In the genomic region with DNA sequence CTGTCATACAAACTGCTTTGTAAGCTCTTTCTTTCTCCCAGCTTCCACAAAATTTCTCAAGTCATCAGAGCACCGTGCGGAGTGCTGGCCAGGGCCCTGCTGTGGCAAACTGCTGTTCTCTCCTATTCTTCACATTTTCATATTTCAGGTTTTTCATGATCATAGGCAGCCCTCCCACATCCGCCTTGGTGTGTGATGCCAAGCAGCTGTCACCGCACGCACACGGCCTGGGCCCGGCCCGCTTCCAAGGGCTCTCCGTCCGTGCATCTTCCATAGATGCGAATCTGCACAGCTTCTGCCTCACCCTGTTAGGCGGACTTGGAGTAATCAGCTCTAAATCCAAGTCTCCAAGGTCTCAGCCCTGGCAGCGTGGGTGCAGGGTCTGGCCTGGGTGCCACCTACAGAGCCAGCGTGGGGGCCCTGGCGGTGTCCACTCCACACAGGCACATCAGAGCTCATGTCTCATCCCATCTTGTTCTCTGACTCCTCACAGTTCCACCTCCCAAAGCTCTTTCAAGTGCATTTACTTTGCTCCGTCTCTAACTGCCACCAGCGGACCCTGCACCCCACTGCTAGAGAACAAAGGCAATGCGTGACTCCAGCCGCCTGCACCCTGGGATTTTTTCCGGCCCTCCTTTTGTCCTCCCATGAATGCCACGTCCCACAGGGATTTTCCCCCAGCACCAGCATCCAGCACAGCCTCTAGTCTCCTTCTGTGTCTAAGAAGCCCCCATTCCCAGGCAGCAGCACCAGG, we compare ENCODE assay signal across 13 cellular contexts. TPM values are rescaled to one million over a fixed set of nuclear protein-coding genes. Genes with fewer than 3 reads are reported as not detected.
A peak's percentile ranks its signal among the peaks of the same experiment; 100 is the strongest.
DNase-seq lines count a peak whose midpoint lies in the region; ATAC-seq, FAIRE-seq and TF ChIP-seq lines count a peak whose summit lies in the region.
"Had no signal": no experiment of that assay in that cellular context is flagged by ENCODE, and none has a peak within 500 bp of the region (broad histone marks: within the 10 kb centered on the region; RNA-seq: fewer than 3 reads in every experiment).

No MANE protein-coding gene starts in this region.

- 63 to 65% methylated on average over 10 to 21 of the region's 21 CpGs for WGBS in endodermal cell (ENCODE audit: insufficient coverage in 1 of 2, insufficient read length in 1 of 2), 2 experiments
- WGBS in neuronal stem cell (ENCODE audit: extremely low coverage in 2 of 2, insufficient read length in 2 of 2, insufficient replicate concordance in 1 of 2), 2 donors = no CpG with 5 or more reads among the region's 21 CpGs

- H3K4me1 ChIP-seq in endodermal cell (ENCODE audit: control insufficient read depth, insufficient read depth, low read length) (no peaks in the 10 kb centered on the region), neuronal stem cell (ENCODE audit: control insufficient read depth in 2 of 2, insufficient read depth in 1 of 2, low read depth in 1 of 2, low read length in 2 of 2) (peaks cover 19 to 22% of the 10 kb centered on the region in 2 donors)

- H3K18ac ChIP-seq in neuronal stem cell (ENCODE audit: low read length) = peak overlapping the region; percentile 72

- peak overlapping the region; percentile 81 for H3K27ac ChIP-seq in endodermal cell (ENCODE audit: low read depth, low read length)
- no peak overlapping the region for H3K27ac ChIP-seq in neuronal stem cell (replicated peaks; ENCODE audit: low read length)
- H3K27ac ChIP-seq: C4-2B, hepatocyte had no signal

- H4K8ac ChIP-seq in neuronal stem cell (ENCODE audit: low read depth, low read length) = no peak overlapping the region

- H3K9me3 ChIP-seq in endodermal cell (ENCODE audit: control insufficient read depth, low read length) (no peaks in the 10 kb centered on the region), neuronal stem cell (replicated peaks in 1 of 2; ENCODE audit: control insufficient read depth in 2 of 2, insufficient read depth in 1 of 2, low read depth in 1 of 2, low read length in 2 of 2) (no peaks in the 10 kb centered on the region)

- no peak overlapping the region for H3K4me3 ChIP-seq in endodermal cell (ENCODE audit: low read length)
- no peak overlapping the region for H3K4me3 ChIP-seq in neuronal stem cell (ENCODE audit: low read length in 2 of 2)
- H3K4me3 ChIP-seq: hepatocyte had no signal

- H3K36me3 Mint-ChIP-seq in endodermal cell (ENCODE audit: low read depth) = peaks cover 3% of the 10 kb centered on the region

- no peak overlapping the region for H2BK12ac ChIP-seq in neuronal stem cell (ENCODE audit: low read length)

- no peak overlapping the region for H2BK120ac ChIP-seq in neuronal stem cell (ENCODE audit: low read depth, low read length)

- no peaks in the 10 kb centered on the region for H3K9me3 Mint-ChIP-seq in endodermal cell
- H3K9me3 Mint-ChIP-seq: activated CD4-positive, alpha-beta memory T cell treated with anti-CD3 and anti-CD28 coated beads, Interleukin-2, amount 10 ng/mL, durations not matched to agents 7 days and 5 days had no signal

- H4K91ac ChIP-seq in neuronal stem cell (ENCODE audit: low read depth, low read length, poor library complexity) = no peak overlapping the region

- peak overlapping the region; percentile 72 for H2AK5ac ChIP-seq in neuronal stem cell (ENCODE audit: low read depth, low read length)

- H3K4me2 ChIP-seq in neuronal stem cell (ENCODE audit: insufficient read depth, low read length, poor library complexity, severe bottlenecking) = peak overlapping the region; percentile 14
- H3K4me2 ChIP-seq: hepatocyte had no signal

- TF ChIP-seq CTCF in endodermal cell (conservative IDR thresholded peaks at IDR 0.05) = no peak

- H3K27me3 Mint-ChIP-seq in endodermal cell (ENCODE audit: insufficient read depth) = no peaks in the 10 kb centered on the region
- H3K27me3 Mint-ChIP-seq: activated CD4-positive, alpha-beta memory T cell treated with anti-CD3 and anti-CD28 coated beads, Interleukin-2, amount 10 ng/mL, durations not matched to agents 7 days and 5 days had no signal

- no peaks in the 10 kb centered on the region for H3K27me3 ChIP-seq in endodermal cell (ENCODE audit: control insufficient read depth, insufficient read depth, low read length, poor library complexity, severe bottlenecking)
- H3K27me3 ChIP-seq in neuronal stem cell (ENCODE audit: control insufficient read depth in 3 of 3, insufficient read depth in 3 of 3, low read depth in 1 of 3, low read length in 3 of 3) = no peaks in the 10 kb centered on the region
- H3K27me3 ChIP-seq: hepatocyte had no signal

- H2BK5ac ChIP-seq in neuronal stem cell (ENCODE audit: low read length) = peak overlapping the region; percentile 15

- peaks cover 6% of the 10 kb centered on the region for H3K79me1 ChIP-seq in neuronal stem cell (ENCODE audit: low read depth, low read length)

- H3K4me1 Mint-ChIP-seq in endodermal cell = peaks cover 28% of the 10 kb centered on the region

- H3K9ac ChIP-seq in endodermal cell (ENCODE audit: extremely low read depth, low read length, poor library complexity, severe bottlenecking) (no peak overlapping the region), neuronal stem cell (ENCODE audit: low read depth, low read length, poor library complexity) (no peak overlapping the region)

- peak; percentile 11 for DNase-seq in Ammon's horn (ENCODE audit: low spot score)
- DNase-seq in NCI-H1417 treated with DMSO at 0.1 percent for 48 hours (lab: John Stamatoyannopoulos, UW) = peak; percentile 9
- DNase-seq in endodermal cell = peak; percentile 78
- peak; percentile 26 for DNase-seq in neuronal stem cell (ENCODE audit: low spot score)
- DNase-seq in RCC 7860 (ENCODE audit: low spot score) = no peak
- no peak for DNase-seq in NCI-H526 (lab: John Stamatoyannopoulos, UW)
- DNase-seq: activated CD4-positive, alpha-beta memory T cell treated with anti-CD3 and anti-CD28 coated beads, Interleukin-2, amount 10 ng/mL, durations not matched to agents 7 days and 5 days; activated naive CD4-positive, alpha-beta T cell; NCI-H187 had no signal

- no peak overlapping the region for H2AFZ ChIP-seq in neuronal stem cell (ENCODE audit: low read length)
- H2AFZ ChIP-seq: hepatocyte had no signal

- peak overlapping the region; percentile 59 for H3K27ac Mint-ChIP-seq in endodermal cell
- H3K27ac Mint-ChIP-seq: activated CD4-positive, alpha-beta memory T cell treated with anti-CD3 and anti-CD28 coated beads, Interleukin-2, amount 10 ng/mL, durations not matched to agents 7 days and 5 days had no signal

- peak overlapping the region; percentile 10 for H3K4ac ChIP-seq in neuronal stem cell (ENCODE audit: low read length)

- peak overlapping the region; percentile 58 for H3K14ac ChIP-seq in neuronal stem cell (ENCODE audit: low read length)

- no peak overlapping the region for H3K4me3 Mint-ChIP-seq in endodermal cell
- H3K4me3 Mint-ChIP-seq: activated CD4-positive, alpha-beta memory T cell treated with anti-CD3 and anti-CD28 coated beads, Interleukin-2, amount 10 ng/mL, durations not matched to agents 7 days and 5 days had no signal

- H3K36me3 ChIP-seq in endodermal cell (ENCODE audit: control insufficient read depth, insufficient read depth, low read length) (no peaks in the 10 kb centered on the region), neuronal stem cell (replicated peaks in 1 of 2; ENCODE audit: control insufficient read depth in 2 of 2, insufficient read depth in 2 of 2, low read length in 2 of 2) (no peaks in the 10 kb centered on the region)

- no peak for ATAC-seq in HG03196 (IDR thresholded peaks at IDR 0.05; ENCODE audit: unreplicated experiment)
- no peak for ATAC-seq in GM18873 (IDR thresholded peaks at IDR 0.05; ENCODE audit: low FRiP score, unreplicated experiment)

- no peak for FAIRE-seq in RCC 7860 (lab: Jason Lieb, UNC)

- peak overlapping the region; percentile 18 for H3K23ac ChIP-seq in neuronal stem cell (ENCODE audit: low read depth, low read length, poor library complexity)

- H2BK15ac ChIP-seq in neuronal stem cell (ENCODE audit: low read length) = no peak overlapping the region

RNA-seq across cellular contexts. Expression of a gene that starts 27.2 kb away (rescaled TPM):
- 100 to 1,000 TPM; 134 to 139 TPM for total RNA-seq in endodermal cell
- 81.2 TPM for polyA plus RNA-seq in endodermal cell (2013, experiment 1 of 2)
- polyA plus RNA-seq in endodermal cell (2013, experiment 2 of 2) = 81.8 TPM
- polyA plus RNA-seq in neuronal stem cell (2013, experiment 1 of 2) = 50.3 TPM
- polyA plus RNA-seq in neuronal stem cell (2013, experiment 2 of 2) = 51.9 TPM

Comparison
In these comparisons a context has a peak if more than half of its experiments do, and no peak if none do; other contexts are left out.
1. DNase-seq: peak in Ammon's horn (single experiment), NCI-H1417 treated with DMSO at 0.1 percent for 48 hours (single experiment), endodermal cell (single experiment) and neuronal stem cell (single experiment); none in RCC 7860 (single experiment) and NCI-H526 (0 of 2).